Comparison of ENCODE assay signal across 1 cellular context in the genomic region with DNA sequence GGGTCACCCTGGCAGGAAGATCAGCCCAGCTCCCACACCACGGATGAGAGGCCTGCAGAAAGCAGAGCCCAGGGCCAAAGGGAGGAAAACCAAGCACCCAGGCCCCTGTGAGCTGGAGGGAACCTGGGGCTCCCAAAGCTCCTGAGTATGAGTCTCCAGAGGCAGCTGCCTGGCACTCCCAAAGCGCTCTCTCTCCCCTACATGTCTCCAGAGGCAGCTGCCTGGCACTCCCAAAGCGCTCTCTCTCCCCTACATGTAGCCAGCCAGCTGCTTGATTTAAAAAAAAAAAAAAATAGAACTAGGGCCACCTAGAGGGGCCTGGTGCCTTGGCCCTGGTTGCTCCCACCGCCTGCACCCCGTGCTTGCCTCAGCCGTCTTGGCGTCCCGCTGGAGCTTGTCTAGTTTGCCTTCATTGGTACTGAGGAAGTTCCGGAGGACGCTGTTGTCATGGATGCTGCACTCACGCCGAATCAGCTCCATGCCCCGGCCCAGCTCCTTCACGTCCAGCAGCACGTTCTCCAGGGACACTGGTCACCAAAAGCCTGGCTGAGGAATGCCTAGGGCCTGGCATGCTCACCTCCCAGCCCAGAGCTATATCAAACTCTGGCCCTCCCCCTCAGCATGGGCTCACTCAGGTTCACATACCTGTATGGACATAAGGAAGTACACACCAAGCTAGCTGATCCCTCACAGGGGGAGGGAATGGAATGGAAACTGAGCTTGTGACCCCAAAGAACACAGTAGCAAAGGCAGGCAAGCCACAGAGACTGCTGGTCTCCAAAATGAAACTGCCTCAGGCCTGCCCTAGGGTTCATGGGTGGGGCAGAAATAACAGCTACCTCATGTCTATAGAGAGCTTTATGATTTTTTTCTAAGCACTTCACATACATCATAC.
TF ChIP-seq lines count a peak whose summit lies in the region.

No MANE protein-coding gene starts in this region.

TF ChIP-seq in GM23338, 12 proteins besides CTCF, POLR2A, EP300 and RAD21 (continued from another document):
- TF ChIP-seq POLR2AphosphoS5 (IDR thresholded peaks at IDR 0.05; ENCODE audit: low read depth): no peak
- TF ChIP-seq EZH2 (IDR thresholded peaks at IDR 0.05; ENCODE audit: low read depth, unreplicated experiment): no peak
- TF ChIP-seq ZNF114 (CRISPR knock-in tag; IDR thresholded peaks at IDR 0.05): no peak
- TF ChIP-seq ZNF331 (CRISPR knock-in tag; IDR thresholded peaks at IDR 0.05; ENCODE audit: low read depth): no peak
- TF ChIP-seq STAT1 (IDR thresholded peaks at IDR 0.05; ENCODE audit: unreplicated experiment): no peak
- TF ChIP-seq, protein P1, sequence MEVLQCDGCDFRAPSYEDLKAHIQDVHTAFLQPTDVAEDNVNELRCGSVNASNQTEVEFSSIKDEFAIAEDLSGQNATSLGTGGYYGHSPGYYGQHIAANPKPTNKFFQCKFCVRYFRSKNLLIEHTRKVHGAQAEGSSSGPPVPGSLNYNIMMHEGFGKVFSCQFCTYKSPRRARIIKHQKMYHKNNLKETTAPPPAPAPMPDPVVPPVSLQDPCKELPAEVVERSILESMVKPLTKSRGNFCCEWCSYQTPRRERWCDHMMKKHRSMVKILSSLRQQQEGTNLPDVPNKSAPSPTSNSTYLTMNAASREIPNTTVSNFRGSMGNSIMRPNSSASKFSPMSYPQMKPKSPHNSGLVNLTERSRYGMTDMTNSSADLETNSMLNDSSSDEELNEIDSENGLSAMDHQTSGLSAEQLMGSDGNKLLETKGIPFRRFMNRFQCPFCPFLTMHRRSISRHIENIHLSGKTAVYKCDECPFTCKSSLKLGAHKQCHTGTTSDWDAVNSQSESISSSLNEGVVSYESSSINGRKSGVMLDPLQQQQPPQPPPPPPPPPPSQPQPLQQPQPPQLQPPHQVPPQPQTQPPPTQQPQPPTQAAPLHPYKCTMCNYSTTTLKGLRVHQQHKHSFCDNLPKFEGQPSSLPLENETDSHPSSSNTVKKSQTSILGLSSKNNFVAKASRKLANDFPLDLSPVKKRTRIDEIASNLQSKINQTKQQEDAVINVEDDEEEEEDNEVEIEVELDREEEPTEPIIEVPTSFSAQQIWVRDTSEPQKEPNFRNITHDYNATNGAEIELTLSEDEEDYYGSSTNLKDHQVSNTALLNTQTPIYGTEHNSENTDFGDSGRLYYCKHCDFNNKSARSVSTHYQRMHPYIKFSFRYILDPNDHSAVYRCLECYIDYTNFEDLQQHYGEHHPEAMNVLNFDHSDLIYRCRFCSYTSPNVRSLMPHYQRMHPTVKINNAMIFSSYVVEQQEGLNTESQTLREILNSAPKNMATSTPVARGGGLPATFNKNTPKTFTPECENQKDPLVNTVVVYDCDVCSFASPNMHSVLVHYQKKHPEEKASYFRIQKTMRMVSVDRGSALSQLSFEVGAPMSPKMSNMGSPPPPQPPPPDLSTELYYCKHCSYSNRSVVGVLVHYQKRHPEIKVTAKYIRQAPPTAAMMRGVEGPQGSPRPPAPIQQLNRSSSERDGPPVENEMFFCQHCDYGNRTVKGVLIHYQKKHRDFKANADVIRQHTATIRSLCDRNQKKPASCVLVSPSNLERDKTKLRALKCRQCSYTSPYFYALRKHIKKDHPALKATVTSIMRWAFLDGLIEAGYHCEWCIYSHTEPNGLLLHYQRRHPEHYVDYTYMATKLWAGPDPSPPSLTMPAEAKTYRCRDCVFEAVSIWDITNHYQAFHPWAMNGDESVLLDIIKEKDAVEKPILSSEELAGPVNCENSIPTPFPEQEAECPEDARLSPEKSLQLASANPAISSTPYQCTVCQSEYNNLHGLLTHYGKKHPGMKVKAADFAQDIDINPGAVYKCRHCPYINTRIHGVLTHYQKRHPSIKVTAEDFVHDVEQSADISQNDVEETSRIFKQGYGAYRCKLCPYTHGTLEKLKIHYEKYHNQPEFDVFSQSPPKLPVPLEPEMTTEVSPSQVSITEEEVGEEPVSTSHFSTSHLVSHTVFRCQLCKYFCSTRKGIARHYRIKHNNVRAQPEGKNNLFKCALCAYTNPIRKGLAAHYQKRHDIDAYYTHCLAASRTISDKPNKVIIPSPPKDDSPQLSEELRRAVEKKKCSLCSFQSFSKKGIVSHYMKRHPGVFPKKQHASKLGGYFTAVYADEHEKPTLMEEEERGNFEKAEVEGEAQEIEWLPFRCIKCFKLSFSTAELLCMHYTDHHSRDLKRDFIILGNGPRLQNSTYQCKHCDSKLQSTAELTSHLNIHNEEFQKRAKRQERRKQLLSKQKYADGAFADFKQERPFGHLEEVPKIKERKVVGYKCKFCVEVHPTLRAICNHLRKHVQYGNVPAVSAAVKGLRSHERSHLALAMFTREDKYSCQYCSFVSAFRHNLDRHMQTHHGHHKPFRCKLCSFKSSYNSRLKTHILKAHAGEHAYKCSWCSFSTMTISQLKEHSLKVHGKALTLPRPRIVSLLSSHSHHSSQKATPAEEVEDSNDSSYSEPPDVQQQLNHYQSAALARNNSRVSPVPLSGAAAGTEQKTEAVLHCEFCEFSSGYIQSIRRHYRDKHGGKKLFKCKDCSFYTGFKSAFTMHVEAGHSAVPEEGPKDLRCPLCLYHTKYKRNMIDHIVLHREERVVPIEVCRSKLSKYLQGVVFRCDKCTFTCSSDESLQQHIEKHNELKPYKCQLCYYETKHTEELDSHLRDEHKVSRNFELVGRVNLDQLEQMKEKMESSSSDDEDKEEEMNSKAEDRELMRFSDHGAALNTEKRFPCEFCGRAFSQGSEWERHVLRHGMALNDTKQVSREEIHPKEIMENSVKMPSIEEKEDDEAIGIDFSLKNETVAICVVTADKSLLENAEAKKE (CRISPR knock-in tag; IDR thresholded peaks at IDR 0.05): no peak
- TF ChIP-seq EZH2phosphoT487 (IDR thresholded peaks at IDR 0.05; ENCODE audit: unreplicated experiment): no peak
TF ChIP-seq in GM23338: peak in this region for 0.
